8 cellular contexts compared by ENCODE assay signal in the genomic region with DNA sequence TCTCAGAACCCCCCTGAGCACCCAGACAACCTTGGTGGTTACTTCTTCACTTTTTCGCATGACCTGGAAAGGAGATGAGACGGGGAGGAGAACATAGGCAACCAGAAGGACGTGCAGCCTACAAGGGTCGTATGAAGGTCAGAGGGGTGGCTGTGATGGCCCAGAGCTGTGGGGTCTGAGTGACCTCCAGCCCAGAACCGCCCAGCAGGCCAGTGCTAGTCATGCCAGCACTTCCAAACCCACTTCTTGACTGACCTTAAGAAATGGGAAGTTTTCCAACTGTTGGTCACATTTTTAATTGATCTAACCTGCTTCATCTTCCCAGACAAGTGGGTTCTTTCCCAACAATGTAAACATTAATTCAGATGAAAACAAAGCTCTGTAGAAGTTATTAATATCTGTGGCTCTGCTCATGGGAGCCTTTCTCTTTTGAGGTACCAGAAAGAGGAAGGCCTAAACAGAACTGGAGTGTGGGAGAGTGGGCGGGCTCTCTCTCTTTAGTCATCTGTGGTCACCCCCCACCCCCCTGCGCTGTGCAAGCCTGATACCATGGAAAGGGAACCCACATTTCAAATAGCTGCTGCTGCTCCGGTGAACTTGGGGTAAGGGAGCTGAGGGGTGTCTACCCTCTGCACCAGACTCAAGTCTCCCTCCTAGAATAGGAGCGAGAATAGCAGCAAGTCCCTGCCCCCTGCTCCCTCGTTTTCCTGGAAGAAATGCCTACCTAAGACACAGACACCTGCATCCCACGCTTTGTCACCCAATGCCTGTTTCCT.
A peak's percentile ranks its signal among the peaks of the same experiment; 100 is the strongest.
DNase-seq lines count a peak whose midpoint lies in the region; ATAC-seq, FAIRE-seq and TF ChIP-seq lines count a peak whose summit lies in the region.

No MANE protein-coding gene starts in this region.

- H3K4me3 ChIP-seq in psoas muscle (no peak overlapping the region), SJCRH30 (no peak overlapping the region)

- peaks cover 85% of the 10 kb centered on the region for H3K4me1 Mint-ChIP-seq in activated naive CD8-positive, alpha-beta T cell (ENCODE audit: low read depth)
- peaks cover 13% of the 10 kb centered on the region for H3K4me1 Mint-ChIP-seq in MCF 10A (ENCODE audit: insufficient read depth, unreplicated experiment)

- no peaks in the 10 kb centered on the region for H3K27me3 Mint-ChIP-seq in activated naive CD8-positive, alpha-beta T cell
- no peaks in the 10 kb centered on the region for H3K27me3 Mint-ChIP-seq in MCF 10A (ENCODE audit: insufficient read depth, unreplicated experiment)

- intact Hi-C loops in psoas muscle (cut with DNase I): no loop called here
- intact Hi-C loops in MCF 10A (cut with micrococcal nuclease): no loop called here

- H3K36me3 ChIP-seq in psoas muscle (ENCODE audit: insufficient read depth in 1 of 2, low read depth in 1 of 2): no peaks in the 10 kb centered on the region
- H3K36me3 ChIP-seq in SJCRH30: no peaks in the 10 kb centered on the region

- H3K27me3 ChIP-seq in psoas muscle (ENCODE audit: insufficient read depth in 3 of 3, low read length in 2 of 3): no peaks in the 10 kb centered on the region
- peaks cover 2% of the 10 kb centered on the region; the same call in 1 of the 2 replicates for H3K27me3 ChIP-seq in SJCRH30

- H3K36me3 Mint-ChIP-seq in activated naive CD8-positive, alpha-beta T cell: no peaks in the 10 kb centered on the region
- no peaks in the 10 kb centered on the region for H3K36me3 Mint-ChIP-seq in MCF 10A (ENCODE audit: insufficient read depth, unreplicated experiment)

- H3K27ac Mint-ChIP-seq in activated naive CD8-positive, alpha-beta T cell: peak overlapping the region; percentile 96
- H3K27ac Mint-ChIP-seq in MCF 10A (ENCODE audit: low read depth, unreplicated experiment): no peak overlapping the region

- no peaks in the 10 kb centered on the region for H3K4me1 ChIP-seq in psoas muscle
- no peaks in the 10 kb centered on the region for H3K4me1 ChIP-seq in SJCRH30

- no peak overlapping the region for H3K27ac ChIP-seq in psoas muscle
- no peak overlapping the region for H3K27ac ChIP-seq in SJCRH30

- no peak for ATAC-seq in psoas muscle
- ATAC-seq in HG03342 (IDR thresholded peaks at IDR 0.05; ENCODE audit: unreplicated experiment): no peak

- no peaks in the 10 kb centered on the region for H3K9me3 ChIP-seq in psoas muscle
- no peaks in the 10 kb centered on the region for H3K9me3 ChIP-seq in SJCRH30 (replicated peaks)

- WGBS in psoas muscle, 3 donors: 90 to 93% (median 93%) methylated on average over 11 of the region's 11 CpGs

- POLR2A ChIA-PET in MCF 10A (lab: Yijun Ruan, JAX): no interaction called here

- CTCF ChIA-PET in MCF 10A (lab: Yijun Ruan, JAX): interaction anchor here (0.6 to 1.6 kb wide), 5 partner anchors 24 to 1715 kb away, joined by 3 to 4 read pairs (median 3); no protein-coding TSS in a partner anchor

- peak overlapping the region; percentile 84 for H3K4me3 Mint-ChIP-seq in activated naive CD8-positive, alpha-beta T cell
- H3K4me3 Mint-ChIP-seq in MCF 10A (ENCODE audit: unreplicated experiment): no peak overlapping the region

- no peak for TF ChIP-seq CTCF in psoas muscle (IDR thresholded peaks at IDR 0.05)
- no peak for TF ChIP-seq CTCF in MCF 10A (IDR thresholded peaks at IDR 0.05; ENCODE audit: unreplicated experiment)

- TF ChIP-seq POLR2A in GM12892 (IDR thresholded peaks at IDR 0.05; ENCODE audit: low read depth, low read length): no peak

- FAIRE-seq in GM12892 (lab: Jason Lieb, UNC): peak; percentile 89

- DNase-seq in GM12892 (ENCODE audit: insufficient read length) (peak; percentile 45), SIG-M5 treated with dmso at 0.1 percent for 504 hours (lab: John Stamatoyannopoulos, UW; ENCODE audit: unreplicated experiment) (peak; percentile 95), psoas muscle (peak; percentile 41 to 62), middle frontal gyrus (ENCODE audit: extremely low spot score, low spot score) (no peak), SJCRH30 (no peak), MCF 10A (ENCODE audit: unreplicated experiment) (no peak)

- no peaks in the 10 kb centered on the region for H3K9me3 Mint-ChIP-seq in activated naive CD8-positive, alpha-beta T cell (ENCODE audit: low read depth)
- no peaks in the 10 kb centered on the region for H3K9me3 Mint-ChIP-seq in MCF 10A (ENCODE audit: unreplicated experiment)

- BruUV-seq in MCF 10A (replicated peaks; lab: Mats Ljungman, UMichigan): no TSS peak

Comparison
In these comparisons a context has a peak if more than half of its experiments do, and no peak if none do; other contexts are left out.
1. DNase-seq: peak in GM12892 (single experiment), SIG-M5 treated with dmso at 0.1 percent for 504 hours (single experiment) and psoas muscle (2 of 2); none in middle frontal gyrus (single experiment), SJCRH30 (0 of 2) and MCF 10A (single experiment).